ENCODE assay signal across 7 cellular contexts in genomic region chrX:2315434-2315833, GRCh38.
"Had no signal": no experiment of that assay in that cellular context is flagged by ENCODE, and none has a peak within 500 bp of the region (broad histone marks: within the 10 kb centered on the region; RNA-seq: fewer than 3 reads in every experiment).

No MANE protein-coding gene starts in this region.

- H3K4me3 ChIP-seq: GM23338 had no signal

- ATAC-seq: GM23338 had no signal

- H3K4me2 ChIP-seq: GM23338 had no signal

- DNase-seq: H9, HCEC 1CT, HFFc6 had no signal

- H3K27ac Mint-ChIP-seq: GM23338, H9, HFFc6, IgD-negative memory B cell had no signal

- H3K4me3 Mint-ChIP-seq: GM23338, H9, HFFc6, IgD-negative memory B cell had no signal

- FAIRE-seq: H1, H54 had no signal

- H3K4me1 Mint-ChIP-seq: IgD-negative memory B cell had no signal

- H3K9me3 Mint-ChIP-seq: IgD-negative memory B cell had no signal

- H2AFZ ChIP-seq: GM23338 had no signal

- H3K27me3 Mint-ChIP-seq: IgD-negative memory B cell had no signal
